8 cellular contexts compared by ENCODE assay signal in the genomic region with DNA sequence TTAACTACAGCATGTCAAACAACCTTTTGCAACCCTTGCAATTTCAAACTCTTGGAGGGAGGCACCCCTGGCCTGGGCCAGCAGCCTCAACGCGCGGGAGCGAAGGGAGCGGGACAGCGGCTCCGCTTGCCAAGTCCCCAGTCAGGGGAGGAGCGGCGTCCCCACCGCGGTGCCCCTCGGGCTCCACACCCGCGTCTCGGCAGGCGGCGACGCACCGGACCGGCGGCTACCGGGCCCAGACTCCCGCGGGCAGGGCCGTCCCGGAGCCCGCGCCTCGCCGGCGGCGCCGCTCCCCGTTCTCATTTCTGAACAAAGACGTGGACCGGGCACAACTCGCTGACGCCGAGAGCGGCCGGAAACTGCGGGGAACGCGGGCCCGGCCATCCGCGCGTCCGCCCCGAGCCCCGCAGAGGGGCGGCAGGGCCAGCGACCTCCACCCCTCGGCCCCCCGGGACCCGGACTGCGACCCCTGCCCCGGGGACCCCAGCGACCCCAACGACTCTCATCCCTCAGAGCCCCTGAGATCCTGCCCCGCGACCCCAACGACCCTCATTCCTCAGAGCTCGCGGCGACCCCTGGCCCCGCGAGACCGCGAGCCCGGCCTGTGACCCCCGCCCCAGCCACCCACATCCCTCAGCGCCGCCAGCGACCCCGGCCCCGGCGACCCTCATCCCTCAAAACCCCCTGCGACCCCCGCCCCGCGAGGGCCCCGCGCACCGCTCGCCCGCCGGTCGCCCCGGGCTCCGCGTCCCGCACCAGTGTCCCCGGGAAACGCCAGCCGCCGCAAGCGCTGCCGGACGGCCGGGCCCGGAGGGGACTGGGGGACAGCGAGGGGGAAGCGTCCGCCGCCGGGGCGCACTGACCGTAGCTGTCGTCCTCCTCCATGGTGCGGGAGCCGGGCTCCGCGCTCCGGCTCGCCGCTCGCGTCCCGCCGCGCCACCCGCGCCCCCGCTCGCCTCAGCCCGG. TPM values are rescaled to one million over a fixed set of nuclear protein-coding genes. Genes with fewer than 3 reads are reported as not detected.
DNase-seq lines count a peak whose midpoint lies in the region; ATAC-seq and TF ChIP-seq lines count a peak whose summit lies in the region.

A gene with protein sequence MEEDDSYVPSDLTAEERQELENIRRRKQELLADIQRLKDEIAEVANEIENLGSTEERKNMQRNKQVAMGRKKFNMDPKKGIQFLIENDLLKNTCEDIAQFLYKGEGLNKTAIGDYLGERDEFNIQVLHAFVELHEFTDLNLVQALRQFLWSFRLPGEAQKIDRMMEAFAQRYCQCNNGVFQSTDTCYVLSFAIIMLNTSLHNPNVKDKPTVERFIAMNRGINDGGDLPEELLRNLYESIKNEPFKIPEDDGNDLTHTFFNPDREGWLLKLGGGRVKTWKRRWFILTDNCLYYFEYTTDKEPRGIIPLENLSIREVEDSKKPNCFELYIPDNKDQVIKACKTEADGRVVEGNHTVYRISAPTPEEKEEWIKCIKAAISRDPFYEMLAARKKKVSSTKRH (minus strand): TSS at position 935 of the 966 bp plus-strand sequence. CDS start 50 bp downstream, at position 885.

- H3K9me3 Mint-ChIP-seq in WTC11 = no peaks in the 10 kb centered on the region
- no peaks in the 10 kb centered on the region for H3K9me3 Mint-ChIP-seq in effector memory CD8-positive, alpha-beta T cell

- peaks cover 0 to 3% (median 0%) of the 10 kb centered on the region in 5 donors for H3K36me3 ChIP-seq in subcutaneous abdominal adipose tissue (ENCODE audit: control insufficient read depth in 5 of 5, insufficient read depth in 5 of 5, low read length in 5 of 5)

- TF ChIP-seq CTCF in WTC11 (IDR thresholded peaks at IDR 0.05) = no peak

- H3K9me3 ChIP-seq in subcutaneous abdominal adipose tissue (ENCODE audit: control insufficient read depth in 5 of 5, low read length in 5 of 5) = no peaks in the 10 kb centered on the region

- peak within 1 kb of the TSS; percentile 77 for H3K4me3 Mint-ChIP-seq in WTC11
- H3K4me3 Mint-ChIP-seq in effector memory CD8-positive, alpha-beta T cell = peak within 1 kb of the TSS; percentile 87 to 93

- in situ Hi-C loops in ACHN (cut with HindIII; ENCODE audit: low pct_ligation_motif_present, low pct_unique_long_range_greater_than_20kb, low sequenced_read_pairs) = no loop called here

- DNase-seq in ACHN = peak; percentile 31
- DNase-seq in WTC11 (ENCODE audit: low spot score) = peak; percentile 59
- peak in 2 of 3 experiments; percentile 40 to 49 for DNase-seq in effector memory CD8-positive, alpha-beta T cell
- no peak for DNase-seq in mesenteric fat pad (ENCODE audit: low spot score)

- CTCF ChIA-PET in WTC11 (lab: Charles Lee) = interaction anchor here (1.0 to 1.2 kb wide), 3 partner anchors 36 to 84 kb away, joined by 3 read pairs; no protein-coding TSS in a partner anchor

- H3K9ac ChIP-seq in subcutaneous abdominal adipose tissue (ENCODE audit: low read length in 5 of 5) = peak within 1 kb of the TSS; percentile 56 to 90 (median 82)

- POLR2A ChIA-PET in WTC11 (lab: Charles Lee) = no interaction called here

- H3K27me3 Mint-ChIP-seq in WTC11 (ENCODE audit: low read depth) = peaks cover 3% of the 10 kb centered on the region; the same call in 1 of the 2 replicates
- H3K27me3 Mint-ChIP-seq in effector memory CD8-positive, alpha-beta T cell = no peaks in the 10 kb centered on the region

- H3K27ac Mint-ChIP-seq in WTC11 = peak within 1 kb of the TSS; percentile 99
- peak within 1 kb of the TSS; percentile 94 to 97 for H3K27ac Mint-ChIP-seq in effector memory CD8-positive, alpha-beta T cell

- H3K36me3 Mint-ChIP-seq in WTC11 = no peaks in the 10 kb centered on the region
- peaks cover 86% of the 10 kb centered on the region for H3K36me3 Mint-ChIP-seq in effector memory CD8-positive, alpha-beta T cell (ENCODE audit: insufficient read depth)

- H3K4me1 ChIP-seq in subcutaneous abdominal adipose tissue (ENCODE audit: control insufficient read depth in 5 of 5, insufficient read depth in 5 of 5, low read length in 5 of 5) = peaks cover 0 to 37% (median 25%) of the 10 kb centered on the region in 5 donors

- peak within 1 kb of the TSS; percentile 81 for H3K27ac ChIP-seq in subcutaneous abdominal adipose tissue (ENCODE audit: low read depth, low read length)

- H3K27me3 ChIP-seq in subcutaneous abdominal adipose tissue (ENCODE audit: control insufficient read depth in 5 of 5, insufficient read depth in 4 of 5, low read length in 5 of 5) = no peaks in the 10 kb centered on the region

- ATAC-seq in GM18907 (IDR thresholded peaks at IDR 0.05; ENCODE audit: unreplicated experiment) (peak; percentile 30), HG03469 (IDR thresholded peaks at IDR 0.05; ENCODE audit: unreplicated experiment) (peak; percentile 6), WTC11 (peak; percentile 19), HG03571 (IDR thresholded peaks at IDR 0.05; ENCODE audit: unreplicated experiment) (no peak)
- ATAC-seq in effector memory CD8-positive, alpha-beta T cell (replicated peaks) = peak; percentile 1

- peaks cover 19% of the 10 kb centered on the region for H3K4me1 Mint-ChIP-seq in WTC11
- peaks cover 44% of the 10 kb centered on the region in 2 donors for H3K4me1 Mint-ChIP-seq in effector memory CD8-positive, alpha-beta T cell (ENCODE audit: low read depth in 2 of 2)

- peak within 1 kb of the TSS; percentile 70 to 97 (median 92) for H3K4me3 ChIP-seq in subcutaneous abdominal adipose tissue (ENCODE audit: low read depth in 1 of 5, low read length in 5 of 5)

TF ChIP-seq in WTC11, 78 proteins besides CTCF, POLR2A, EP300 and RAD21 (continues in another document):
- TF ChIP-seq, protein P1, sequence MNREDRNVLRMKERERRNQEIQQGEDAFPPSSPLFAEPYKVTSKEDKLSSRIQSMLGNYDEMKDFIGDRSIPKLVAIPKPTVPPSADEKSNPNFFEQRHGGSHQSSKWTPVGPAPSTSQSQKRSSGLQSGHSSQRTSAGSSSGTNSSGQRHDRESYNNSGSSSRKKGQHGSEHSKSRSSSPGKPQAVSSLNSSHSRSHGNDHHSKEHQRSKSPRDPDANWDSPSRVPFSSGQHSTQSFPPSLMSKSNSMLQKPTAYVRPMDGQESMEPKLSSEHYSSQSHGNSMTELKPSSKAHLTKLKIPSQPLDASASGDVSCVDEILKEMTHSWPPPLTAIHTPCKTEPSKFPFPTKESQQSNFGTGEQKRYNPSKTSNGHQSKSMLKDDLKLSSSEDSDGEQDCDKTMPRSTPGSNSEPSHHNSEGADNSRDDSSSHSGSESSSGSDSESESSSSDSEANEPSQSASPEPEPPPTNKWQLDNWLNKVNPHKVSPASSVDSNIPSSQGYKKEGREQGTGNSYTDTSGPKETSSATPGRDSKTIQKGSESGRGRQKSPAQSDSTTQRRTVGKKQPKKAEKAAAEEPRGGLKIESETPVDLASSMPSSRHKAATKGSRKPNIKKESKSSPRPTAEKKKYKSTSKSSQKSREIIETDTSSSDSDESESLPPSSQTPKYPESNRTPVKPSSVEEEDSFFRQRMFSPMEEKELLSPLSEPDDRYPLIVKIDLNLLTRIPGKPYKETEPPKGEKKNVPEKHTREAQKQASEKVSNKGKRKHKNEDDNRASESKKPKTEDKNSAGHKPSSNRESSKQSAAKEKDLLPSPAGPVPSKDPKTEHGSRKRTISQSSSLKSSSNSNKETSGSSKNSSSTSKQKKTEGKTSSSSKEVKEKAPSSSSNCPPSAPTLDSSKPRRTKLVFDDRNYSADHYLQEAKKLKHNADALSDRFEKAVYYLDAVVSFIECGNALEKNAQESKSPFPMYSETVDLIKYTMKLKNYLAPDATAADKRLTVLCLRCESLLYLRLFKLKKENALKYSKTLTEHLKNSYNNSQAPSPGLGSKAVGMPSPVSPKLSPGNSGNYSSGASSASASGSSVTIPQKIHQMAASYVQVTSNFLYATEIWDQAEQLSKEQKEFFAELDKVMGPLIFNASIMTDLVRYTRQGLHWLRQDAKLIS (CRISPR knock-in tag; IDR thresholded peaks at IDR 0.05; ENCODE audit: borderline replicate concordance) = no peak
- TF ChIP-seq, protein P2, sequence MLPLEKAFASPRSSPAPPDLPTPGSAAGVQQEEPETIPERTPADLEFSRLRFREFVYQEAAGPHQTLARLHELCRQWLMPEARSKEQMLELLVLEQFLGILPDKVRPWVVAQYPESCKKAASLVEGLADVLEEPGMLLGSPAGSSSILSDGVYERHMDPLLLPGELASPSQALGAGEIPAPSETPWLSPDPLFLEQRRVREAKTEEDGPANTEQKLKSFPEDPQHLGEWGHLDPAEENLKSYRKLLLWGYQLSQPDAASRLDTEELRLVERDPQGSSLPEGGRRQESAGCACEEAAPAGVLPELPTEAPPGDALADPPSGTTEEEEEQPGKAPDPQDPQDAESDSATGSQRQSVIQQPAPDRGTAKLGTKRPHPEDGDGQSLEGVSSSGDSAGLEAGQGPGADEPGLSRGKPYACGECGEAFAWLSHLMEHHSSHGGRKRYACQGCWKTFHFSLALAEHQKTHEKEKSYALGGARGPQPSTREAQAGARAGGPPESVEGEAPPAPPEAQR (CRISPR knock-in tag; IDR thresholded peaks at IDR 0.05) = no peak
- TF ChIP-seq FOXK1 (CRISPR knock-in tag; IDR thresholded peaks at IDR 0.05) (no peak), TEAD1 (CRISPR knock-in tag; IDR thresholded peaks at IDR 0.05) (no peak), TP53 (CRISPR knock-in tag; IDR thresholded peaks at IDR 0.05) (no peak), ATF1 (CRISPR knock-in tag; IDR thresholded peaks at IDR 0.05) (no peak), E2F4 (CRISPR knock-in tag; IDR thresholded peaks at IDR 0.05; ENCODE audit: borderline replicate concordance, low read depth) (no peak), ETV6 (CRISPR knock-in tag; IDR thresholded peaks at IDR 0.05) (no peak)
- TF ChIP-seq, protein P3, sequence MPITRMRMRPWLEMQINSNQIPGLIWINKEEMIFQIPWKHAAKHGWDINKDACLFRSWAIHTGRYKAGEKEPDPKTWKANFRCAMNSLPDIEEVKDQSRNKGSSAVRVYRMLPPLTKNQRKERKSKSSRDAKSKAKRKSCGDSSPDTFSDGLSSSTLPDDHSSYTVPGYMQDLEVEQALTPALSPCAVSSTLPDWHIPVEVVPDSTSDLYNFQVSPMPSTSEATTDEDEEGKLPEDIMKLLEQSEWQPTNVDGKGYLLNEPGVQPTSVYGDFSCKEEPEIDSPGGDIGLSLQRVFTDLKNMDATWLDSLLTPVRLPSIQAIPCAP (CRISPR knock-in tag; IDR thresholded peaks at IDR 0.05) = no peak

RNA-seq across cellular contexts. Expression of the gene that starts here (rescaled TPM):
- 15.1 to 20.0 TPM (median 15.8 TPM) in 3 replicates for total RNA-seq in WTC11 (2021)
- 54.9 TPM for total RNA-seq in mesenteric fat pad
